ENCODE assay signal across 10 cellular contexts in genomic region chr4:110106946-110107325, GRCh38.
DNase-seq lines count a peak whose midpoint lies in the region; ATAC-seq, FAIRE-seq and TF ChIP-seq lines count a peak whose summit lies in the region.
"Had no signal": no experiment of that assay in that cellular context is flagged by ENCODE, and none has a peak within 500 bp of the region (broad histone marks: within the 10 kb centered on the region; RNA-seq: fewer than 3 reads in every experiment).

No MANE protein-coding gene starts in this region.

- peaks cover 0 to 2% of the 10 kb centered on the region in 2 experiments for H4K20me1 ChIP-seq in H1 (replicated peaks in 1 of 2; ENCODE audit: control insufficient read depth in 1 of 2, insufficient read depth in 2 of 2, low read length in 2 of 2)
- H4K20me1 ChIP-seq: BLaER1 had no signal

- H3K18ac ChIP-seq in H1 (ENCODE audit: extremely low read depth, low read length), result no peak overlapping the region

- H2AK5ac ChIP-seq in H1 (ENCODE audit: low read depth, low read length), result no peak overlapping the region

- no peak for FAIRE-seq in H1 (lab: Jason Lieb, UNC)

- H4K91ac ChIP-seq in H1 (replicated peaks; ENCODE audit: insufficient read length, low read length), result no peak overlapping the region

- H3K4me1 ChIP-seq in H1 (replicated peaks in 1 of 4; ENCODE audit: control insufficient read depth in 3 of 4, insufficient read depth in 4 of 4, low read length in 3 of 4), result peaks cover 0 to 21% (median 13%) of the 10 kb centered on the region in 4 experiments; a peak in 5 of 7 replicates
- H3K4me1 ChIP-seq in BE2C, result peaks cover 2% of the 10 kb centered on the region; the same call in 1 of the 2 replicates
- H3K4me1 ChIP-seq: BLaER1 had no signal

- no peak overlapping the region for H2BK120ac ChIP-seq in H1 (replicated peaks; ENCODE audit: low read depth, low read length)

- H3K23ac ChIP-seq in H1 (ENCODE audit: insufficient read length), result no peak overlapping the region

- peaks cover 0 to 47% of the 10 kb centered on the region in 2 experiments; a peak in 3 of 4 replicates for H3K79me2 ChIP-seq in H1 (ENCODE audit: control insufficient read depth in 1 of 2, insufficient read depth in 2 of 2, low read length in 2 of 2)

- no peak overlapping the region for H3K56ac ChIP-seq in H1 (replicated peaks; ENCODE audit: insufficient read length, low read depth, low read length)

- no peak overlapping the region for H2AFZ ChIP-seq in H1 (ENCODE audit: low read length)

- no peak for TF ChIP-seq EP300 in H1 (IDR thresholded peaks at IDR 0.05; ENCODE audit: borderline replicate concordance in 1 of 2, low read depth in 2 of 2, low read length in 2 of 2)

- no peak overlapping the region for H3K14ac ChIP-seq in H1 (ENCODE audit: insufficient read length)

- TF ChIP-seq CTCF in H1 (IDR thresholded peaks at IDR 0.05; ENCODE audit: control extremely low read depth in 1 of 3, insufficient read depth in 1 of 3, low read depth in 1 of 3, low read length in 3 of 3) (no peak), BE2C (IDR thresholded peaks at IDR 0.05; ENCODE audit: low read depth, low read length) (no peak)

- no peak overlapping the region for H3K9ac ChIP-seq in H1 (replicated peaks in 1 of 4; ENCODE audit: extremely low read depth in 1 of 4, low read depth in 3 of 4, low read length in 3 of 4)
- H3K9ac ChIP-seq: BLaER1 had no signal

- 15% methylated on average over 1 of the region's 1 CpG; no CpG with 5 or more reads in 1 of the 2 experiments for WGBS in H1 (ENCODE audit: extremely low coverage in 1 of 2, insufficient coverage in 1 of 2, insufficient read length in 1 of 2, insufficient replicate concordance in 2 of 2, low coverage in 1 of 2, low lambda C conversion rate in 2 of 2, missing lambda C conversion rate in 1 of 2), 2 experiments

- no peak for TF ChIP-seq POLR2A in H1 (IDR thresholded peaks at IDR 0.05; ENCODE audit: control extremely low read depth in 1 of 2, low read depth in 2 of 2, low read length in 2 of 2)

- no peak overlapping the region for H2BK5ac ChIP-seq in H1 (ENCODE audit: low read depth, low read length)

- H3K4ac ChIP-seq in H1 (replicated peaks; ENCODE audit: insufficient read length, low read depth, low read length), result no peak overlapping the region

- no peak overlapping the region for H2BK15ac ChIP-seq in H1 (ENCODE audit: low read length)

- H4K5ac ChIP-seq in H1 (ENCODE audit: insufficient read length, low read depth, low read length), result peak overlapping the region; percentile 78

- H3K79me1 ChIP-seq in H1 (ENCODE audit: low read depth, low read length), result peaks cover 3% of the 10 kb centered on the region; the same call in 1 of the 2 replicates

- no peak overlapping the region for H4K8ac ChIP-seq in H1 (ENCODE audit: extremely low read depth, insufficient read depth, low read length)

- in situ Hi-C loops in KBM-7 (cut with MboI; ENCODE audit: low pct_unique_long_range_greater_than_20kb, low sequenced_read_pairs), result no loop called here

- POLR2A ChIA-PET in H1 (lab: Charles Lee; ENCODE audit: partially characterized antibody), result no interaction called here

- no peaks in the 10 kb centered on the region; the same call in 1 of the 2 replicates for H3K23me2 ChIP-seq in H1 (ENCODE audit: low read depth, low read length)

- no peaks in the 10 kb centered on the region for H3K27me3 ChIP-seq in H1 (replicated peaks in 1 of 4; ENCODE audit: control insufficient read depth in 3 of 4, extremely low read depth in 1 of 4, insufficient read depth in 3 of 4, low read length in 3 of 4)
- no peaks in the 10 kb centered on the region for H3K27me3 ChIP-seq in BE2C
- H3K27me3 ChIP-seq: BLaER1 had no signal

- no peak overlapping the region; the same call in 1 of the 2 replicates for H3K27ac ChIP-seq in H1 (ENCODE audit: low read depth, low read length)
- H3K27ac ChIP-seq: BLaER1 had no signal

- H2BK20ac ChIP-seq in H1 (ENCODE audit: low read length), result no peak overlapping the region

- H3K4me3 ChIP-seq in H1 (ENCODE audit: extremely low read depth in 1 of 4, insufficient read depth in 2 of 4, low read depth in 3 of 4, low read length in 4 of 4), result peak overlapping the region in 1 of 4 experiments; percentile 13; a peak in 1 of 8 replicates
- no peak overlapping the region for H3K4me3 ChIP-seq in BE2C (ENCODE audit: low read depth, low read length)
- H3K4me3 ChIP-seq: BLaER1 had no signal

- CTCF ChIA-PET in H1 (lab: Charles Lee; ENCODE audit: partially characterized antibody), result interaction anchor here (1.2 kb wide), 1 partner anchor 38 kb away, joined by 7 read pairs; no protein-coding TSS in a partner anchor

- H3K4me2 ChIP-seq in H1 (ENCODE audit: insufficient read depth in 1 of 2, low read depth in 2 of 2, low read length in 2 of 2), result peak overlapping the region; percentile 33 to 41; a peak in 3 of 4 replicates
- H3K4me2 ChIP-seq: BLaER1 had no signal

- H3K36me3 ChIP-seq in H1 (ENCODE audit: control insufficient read depth in 2 of 4, insufficient read depth in 4 of 4, low read length in 3 of 4) (peaks cover 0 to 8% (median 2%) of the 10 kb centered on the region in 4 experiments; a peak in 2 of 8 replicates), BE2C (peaks cover 5% of the 10 kb centered on the region; the same call in 1 of the 2 replicates)

- peak; percentile 60 for ATAC-seq in GM19452 (IDR thresholded peaks at IDR 0.05; ENCODE audit: unreplicated experiment)
- ATAC-seq in HG03439 (IDR thresholded peaks at IDR 0.05; ENCODE audit: unreplicated experiment), result peak; percentile 74

- DNase-seq in A172 (ENCODE audit: low spot score) (peak; percentile 16), H1 (ENCODE audit: low read depth in 1 of 2, low spot score in 2 of 2) (no peak), KBM-7 (no peak), BE2C (no peak)
- no peak for DNase-seq in activated CD4-positive, CD25-positive, alpha-beta regulatory T cell treated with anti-CD3 and anti-CD28 coated beads, Interleukin-2, amount 50 U/mL, for 72 hours
- DNase-seq in activated CD4-positive, alpha-beta T cell treated with anti-CD3 and anti-CD28 coated beads, Interleukin-2, amount 50 U/mL, for 4 hours, result no peak
- DNase-seq: NCI-H1092 treated with DMSO at 0.1 percent for 48 hours had no signal

- no peak overlapping the region for H2BK12ac ChIP-seq in H1 (ENCODE audit: low read depth, low read length)

- H3K9me3 ChIP-seq in H1 (ENCODE audit: insufficient read depth in 2 of 2, low read depth in 1 of 2, low read length in 1 of 2), result no peaks in the 10 kb centered on the region
- H3K9me3 ChIP-seq in BE2C, result no peaks in the 10 kb centered on the region
- H3K9me3 ChIP-seq: BLaER1 had no signal

- TF ChIP-seq RAD21 in H1 (IDR thresholded peaks at IDR 0.05 in 1 of 2, conservative IDR thresholded peaks at IDR 0.05 in 1 of 2; ENCODE audit: low read depth in 2 of 2, low read length in 2 of 2), result no peak

TF ChIP-seq in H1, 55 proteins besides CTCF, POLR2A, EP300 and RAD21 (continues in another document):
- TF ChIP-seq CTBP2 (IDR thresholded peaks at IDR 0.05; ENCODE audit: borderline replicate concordance, insufficient read depth, insufficient read length, low read length), result no peak
- TF ChIP-seq, protein P1, sequence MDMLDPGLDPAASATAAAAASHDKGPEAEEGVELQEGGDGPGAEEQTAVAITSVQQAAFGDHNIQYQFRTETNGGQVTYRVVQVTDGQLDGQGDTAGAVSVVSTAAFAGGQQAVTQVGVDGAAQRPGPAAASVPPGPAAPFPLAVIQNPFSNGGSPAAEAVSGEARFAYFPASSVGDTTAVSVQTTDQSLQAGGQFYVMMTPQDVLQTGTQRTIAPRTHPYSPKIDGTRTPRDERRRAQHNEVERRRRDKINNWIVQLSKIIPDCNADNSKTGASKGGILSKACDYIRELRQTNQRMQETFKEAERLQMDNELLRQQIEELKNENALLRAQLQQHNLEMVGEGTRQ (IDR thresholded peaks at IDR 0.05; ENCODE audit: low read length), result no peak
